1 cellular context compared by ENCODE assay signal in the genomic region with DNA sequence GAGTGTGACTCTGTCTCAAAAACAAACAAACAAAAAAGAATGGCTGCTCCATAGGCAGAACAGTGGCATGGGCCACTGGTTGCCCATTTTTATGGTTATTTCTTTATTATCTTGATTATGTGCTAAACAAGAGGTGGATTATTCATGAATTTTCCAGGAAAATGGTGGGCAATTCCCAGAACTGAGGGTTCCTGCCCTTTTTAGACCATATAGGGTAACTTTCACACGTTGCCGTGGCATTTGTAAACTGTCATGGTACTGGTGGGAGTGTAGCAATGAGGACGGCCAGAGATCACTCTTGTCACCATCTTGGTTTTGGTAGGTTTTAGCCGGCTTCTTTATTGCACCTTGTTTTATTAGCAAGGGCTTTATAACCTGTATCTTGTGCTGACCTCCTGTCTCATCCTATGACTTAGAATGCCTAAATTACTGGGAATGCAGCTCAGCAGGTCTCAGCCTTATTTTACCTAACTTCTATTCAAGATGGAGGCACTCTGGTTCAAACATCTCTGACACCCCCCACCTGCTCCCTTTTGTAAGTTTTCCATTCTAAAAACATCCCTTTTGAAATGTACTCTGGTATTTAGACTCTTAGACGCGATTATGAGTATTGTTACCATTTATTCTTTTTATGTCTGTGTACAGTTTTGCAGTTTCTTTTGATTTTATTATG.
A peak's percentile ranks its signal among the peaks of the same experiment; 100 is the strongest.
TF ChIP-seq lines count a peak whose summit lies in the region.

No MANE protein-coding gene starts in this region.

TF ChIP-seq in K562, 482 proteins besides CTCF, POLR2A, EP300 and RAD21 (continued from another document and continues in another):
- TF ChIP-seq, protein P1, sequence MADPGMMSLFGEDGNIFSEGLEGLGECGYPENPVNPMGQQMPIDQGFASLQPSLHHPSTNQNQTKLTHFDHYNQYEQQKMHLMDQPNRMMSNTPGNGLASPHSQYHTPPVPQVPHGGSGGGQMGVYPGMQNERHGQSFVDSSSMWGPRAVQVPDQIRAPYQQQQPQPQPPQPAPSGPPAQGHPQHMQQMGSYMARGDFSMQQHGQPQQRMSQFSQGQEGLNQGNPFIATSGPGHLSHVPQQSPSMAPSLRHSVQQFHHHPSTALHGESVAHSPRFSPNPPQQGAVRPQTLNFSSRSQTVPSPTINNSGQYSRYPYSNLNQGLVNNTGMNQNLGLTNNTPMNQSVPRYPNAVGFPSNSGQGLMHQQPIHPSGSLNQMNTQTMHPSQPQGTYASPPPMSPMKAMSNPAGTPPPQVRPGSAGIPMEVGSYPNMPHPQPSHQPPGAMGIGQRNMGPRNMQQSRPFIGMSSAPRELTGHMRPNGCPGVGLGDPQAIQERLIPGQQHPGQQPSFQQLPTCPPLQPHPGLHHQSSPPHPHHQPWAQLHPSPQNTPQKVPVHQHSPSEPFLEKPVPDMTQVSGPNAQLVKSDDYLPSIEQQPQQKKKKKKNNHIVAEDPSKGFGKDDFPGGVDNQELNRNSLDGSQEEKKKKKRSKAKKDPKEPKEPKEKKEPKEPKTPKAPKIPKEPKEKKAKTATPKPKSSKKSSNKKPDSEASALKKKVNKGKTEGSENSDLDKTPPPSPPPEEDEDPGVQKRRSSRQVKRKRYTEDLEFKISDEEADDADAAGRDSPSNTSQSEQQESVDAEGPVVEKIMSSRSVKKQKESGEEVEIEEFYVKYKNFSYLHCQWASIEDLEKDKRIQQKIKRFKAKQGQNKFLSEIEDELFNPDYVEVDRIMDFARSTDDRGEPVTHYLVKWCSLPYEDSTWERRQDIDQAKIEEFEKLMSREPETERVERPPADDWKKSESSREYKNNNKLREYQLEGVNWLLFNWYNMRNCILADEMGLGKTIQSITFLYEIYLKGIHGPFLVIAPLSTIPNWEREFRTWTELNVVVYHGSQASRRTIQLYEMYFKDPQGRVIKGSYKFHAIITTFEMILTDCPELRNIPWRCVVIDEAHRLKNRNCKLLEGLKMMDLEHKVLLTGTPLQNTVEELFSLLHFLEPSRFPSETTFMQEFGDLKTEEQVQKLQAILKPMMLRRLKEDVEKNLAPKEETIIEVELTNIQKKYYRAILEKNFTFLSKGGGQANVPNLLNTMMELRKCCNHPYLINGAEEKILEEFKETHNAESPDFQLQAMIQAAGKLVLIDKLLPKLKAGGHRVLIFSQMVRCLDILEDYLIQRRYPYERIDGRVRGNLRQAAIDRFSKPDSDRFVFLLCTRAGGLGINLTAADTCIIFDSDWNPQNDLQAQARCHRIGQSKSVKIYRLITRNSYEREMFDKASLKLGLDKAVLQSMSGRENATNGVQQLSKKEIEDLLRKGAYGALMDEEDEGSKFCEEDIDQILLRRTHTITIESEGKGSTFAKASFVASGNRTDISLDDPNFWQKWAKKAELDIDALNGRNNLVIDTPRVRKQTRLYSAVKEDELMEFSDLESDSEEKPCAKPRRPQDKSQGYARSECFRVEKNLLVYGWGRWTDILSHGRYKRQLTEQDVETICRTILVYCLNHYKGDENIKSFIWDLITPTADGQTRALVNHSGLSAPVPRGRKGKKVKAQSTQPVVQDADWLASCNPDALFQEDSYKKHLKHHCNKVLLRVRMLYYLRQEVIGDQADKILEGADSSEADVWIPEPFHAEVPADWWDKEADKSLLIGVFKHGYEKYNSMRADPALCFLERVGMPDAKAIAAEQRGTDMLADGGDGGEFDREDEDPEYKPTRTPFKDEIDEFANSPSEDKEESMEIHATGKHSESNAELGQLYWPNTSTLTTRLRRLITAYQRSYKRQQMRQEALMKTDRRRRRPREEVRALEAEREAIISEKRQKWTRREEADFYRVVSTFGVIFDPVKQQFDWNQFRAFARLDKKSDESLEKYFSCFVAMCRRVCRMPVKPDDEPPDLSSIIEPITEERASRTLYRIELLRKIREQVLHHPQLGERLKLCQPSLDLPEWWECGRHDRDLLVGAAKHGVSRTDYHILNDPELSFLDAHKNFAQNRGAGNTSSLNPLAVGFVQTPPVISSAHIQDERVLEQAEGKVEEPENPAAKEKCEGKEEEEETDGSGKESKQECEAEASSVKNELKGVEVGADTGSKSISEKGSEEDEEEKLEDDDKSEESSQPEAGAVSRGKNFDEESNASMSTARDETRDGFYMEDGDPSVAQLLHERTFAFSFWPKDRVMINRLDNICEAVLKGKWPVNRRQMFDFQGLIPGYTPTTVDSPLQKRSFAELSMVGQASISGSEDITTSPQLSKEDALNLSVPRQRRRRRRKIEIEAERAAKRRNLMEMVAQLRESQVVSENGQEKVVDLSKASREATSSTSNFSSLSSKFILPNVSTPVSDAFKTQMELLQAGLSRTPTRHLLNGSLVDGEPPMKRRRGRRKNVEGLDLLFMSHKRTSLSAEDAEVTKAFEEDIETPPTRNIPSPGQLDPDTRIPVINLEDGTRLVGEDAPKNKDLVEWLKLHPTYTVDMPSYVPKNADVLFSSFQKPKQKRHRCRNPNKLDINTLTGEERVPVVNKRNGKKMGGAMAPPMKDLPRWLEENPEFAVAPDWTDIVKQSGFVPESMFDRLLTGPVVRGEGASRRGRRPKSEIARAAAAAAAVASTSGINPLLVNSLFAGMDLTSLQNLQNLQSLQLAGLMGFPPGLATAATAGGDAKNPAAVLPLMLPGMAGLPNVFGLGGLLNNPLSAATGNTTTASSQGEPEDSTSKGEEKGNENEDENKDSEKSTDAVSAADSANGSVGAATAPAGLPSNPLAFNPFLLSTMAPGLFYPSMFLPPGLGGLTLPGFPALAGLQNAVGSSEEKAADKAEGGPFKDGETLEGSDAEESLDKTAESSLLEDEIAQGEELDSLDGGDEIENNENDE (IDR thresholded peaks at IDR 0.05; ENCODE audit: low read depth, low read length) = no peak
- TF ChIP-seq SIN3B (IDR thresholded peaks at IDR 0.05; ENCODE audit: low read depth) (no peak), TAF9B (IDR thresholded peaks at IDR 0.05; ENCODE audit: partially characterized antibody) (no peak), ZKSCAN1 (IDR thresholded peaks at IDR 0.05; ENCODE audit: low read depth, low read length) (no peak), SMAD3 (CRISPR knock-in tag; conservative IDR thresholded peaks at IDR 0.05) (0 out of 2 replicates have a peak, but pooled peaks have one; percentile 36), NFE2L1 (tag; IDR thresholded peaks at IDR 0.05; ENCODE audit: borderline replicate concordance, low read depth) (peak; percentile 32; the same call in 1 of the 2 replicates), MCM5 (IDR thresholded peaks at IDR 0.05; ENCODE audit: low read depth) (no peak), SMAD4 (CRISPR knock-in tag; conservative IDR thresholded peaks at IDR 0.05) (peak; percentile 75), NCOA1 (IDR thresholded peaks at IDR 0.05; ENCODE audit: low read depth) (no peak), MAFG (tag; conservative IDR thresholded peaks at IDR 0.05) (no peak), JUNB (CRISPR knock-in tag; conservative IDR thresholded peaks at IDR 0.05) (no peak), MBD2 (IDR thresholded peaks at IDR 0.05; ENCODE audit: borderline replicate concordance, low read depth) (no peak), NR2C2 (CRISPR knock-in tag; IDR thresholded peaks at IDR 0.05) (no peak), NR2C2 (tag; IDR thresholded peaks at IDR 0.05) (peak; percentile 21; the same call in 1 of the 2 replicates), SRSF9 (IDR thresholded peaks at IDR 0.05; ENCODE audit: borderline replicate concordance, low read depth, low read length) (no peak), THRAP3 (IDR thresholded peaks at IDR 0.05; ENCODE audit: borderline replicate concordance) (no peak), NUFIP1 (IDR thresholded peaks at IDR 0.05; ENCODE audit: partially characterized antibody) (no peak), ILK (tag; IDR thresholded peaks at IDR 0.05; ENCODE audit: borderline replicate concordance, low read depth) (peak; percentile 72; the same call in 1 of the 2 replicates)
- TF ChIP-seq, protein P2, sequence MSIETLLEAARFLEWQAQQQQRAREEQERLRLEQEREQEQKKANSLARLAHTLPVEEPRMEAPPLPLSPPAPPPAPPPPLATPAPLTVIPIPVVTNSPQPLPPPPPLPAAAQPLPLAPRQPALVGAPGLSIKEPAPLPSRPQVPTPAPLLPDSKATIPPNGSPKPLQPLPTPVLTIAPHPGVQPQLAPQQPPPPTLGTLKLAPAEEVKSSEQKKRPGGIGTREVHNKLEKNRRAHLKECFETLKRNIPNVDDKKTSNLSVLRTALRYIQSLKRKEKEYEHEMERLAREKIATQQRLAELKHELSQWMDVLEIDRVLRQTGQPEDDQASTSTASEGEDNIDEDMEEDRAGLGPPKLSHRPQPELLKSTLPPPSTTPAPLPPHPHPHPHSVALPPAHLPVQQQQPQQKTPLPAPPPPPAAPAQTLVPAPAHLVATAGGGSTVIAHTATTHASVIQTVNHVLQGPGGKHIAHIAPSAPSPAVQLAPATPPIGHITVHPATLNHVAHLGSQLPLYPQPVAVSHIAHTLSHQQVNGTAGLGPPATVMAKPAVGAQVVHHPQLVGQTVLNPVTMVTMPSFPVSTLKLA (conservative IDR thresholded peaks at IDR 0.05) = no peak
- TF ChIP-seq, protein P3, sequence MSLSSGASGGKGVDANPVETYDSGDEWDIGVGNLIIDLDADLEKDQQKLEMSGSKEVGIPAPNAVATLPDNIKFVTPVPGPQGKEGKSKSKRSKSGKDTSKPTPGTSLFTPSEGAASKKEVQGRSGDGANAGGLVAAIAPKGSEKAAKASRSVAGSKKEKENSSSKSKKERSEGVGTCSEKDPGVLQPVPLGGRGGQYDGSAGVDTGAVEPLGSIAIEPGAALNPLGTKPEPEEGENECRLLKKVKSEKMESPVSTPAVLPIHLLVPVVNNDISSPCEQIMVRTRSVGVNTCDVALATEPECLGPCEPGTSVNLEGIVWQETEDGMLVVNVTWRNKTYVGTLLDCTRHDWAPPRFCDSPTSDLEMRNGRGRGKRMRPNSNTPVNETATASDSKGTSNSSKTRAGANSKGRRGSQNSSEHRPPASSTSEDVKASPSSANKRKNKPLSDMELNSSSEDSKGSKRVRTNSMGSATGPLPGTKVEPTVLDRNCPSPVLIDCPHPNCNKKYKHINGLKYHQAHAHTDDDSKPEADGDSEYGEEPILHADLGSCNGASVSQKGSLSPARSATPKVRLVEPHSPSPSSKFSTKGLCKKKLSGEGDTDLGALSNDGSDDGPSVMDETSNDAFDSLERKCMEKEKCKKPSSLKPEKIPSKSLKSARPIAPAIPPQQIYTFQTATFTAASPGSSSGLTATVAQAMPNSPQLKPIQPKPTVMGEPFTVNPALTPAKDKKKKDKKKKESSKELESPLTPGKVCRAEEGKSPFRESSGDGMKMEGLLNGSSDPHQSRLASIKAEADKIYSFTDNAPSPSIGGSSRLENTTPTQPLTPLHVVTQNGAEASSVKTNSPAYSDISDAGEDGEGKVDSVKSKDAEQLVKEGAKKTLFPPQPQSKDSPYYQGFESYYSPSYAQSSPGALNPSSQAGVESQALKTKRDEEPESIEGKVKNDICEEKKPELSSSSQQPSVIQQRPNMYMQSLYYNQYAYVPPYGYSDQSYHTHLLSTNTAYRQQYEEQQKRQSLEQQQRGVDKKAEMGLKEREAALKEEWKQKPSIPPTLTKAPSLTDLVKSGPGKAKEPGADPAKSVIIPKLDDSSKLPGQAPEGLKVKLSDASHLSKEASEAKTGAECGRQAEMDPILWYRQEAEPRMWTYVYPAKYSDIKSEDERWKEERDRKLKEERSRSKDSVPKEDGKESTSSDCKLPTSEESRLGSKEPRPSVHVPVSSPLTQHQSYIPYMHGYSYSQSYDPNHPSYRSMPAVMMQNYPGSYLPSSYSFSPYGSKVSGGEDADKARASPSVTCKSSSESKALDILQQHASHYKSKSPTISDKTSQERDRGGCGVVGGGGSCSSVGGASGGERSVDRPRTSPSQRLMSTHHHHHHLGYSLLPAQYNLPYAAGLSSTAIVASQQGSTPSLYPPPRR (CRISPR knock-in tag; IDR thresholded peaks at IDR 0.05; ENCODE audit: borderline replicate concordance) = no peak
- TF ChIP-seq, protein P4, sequence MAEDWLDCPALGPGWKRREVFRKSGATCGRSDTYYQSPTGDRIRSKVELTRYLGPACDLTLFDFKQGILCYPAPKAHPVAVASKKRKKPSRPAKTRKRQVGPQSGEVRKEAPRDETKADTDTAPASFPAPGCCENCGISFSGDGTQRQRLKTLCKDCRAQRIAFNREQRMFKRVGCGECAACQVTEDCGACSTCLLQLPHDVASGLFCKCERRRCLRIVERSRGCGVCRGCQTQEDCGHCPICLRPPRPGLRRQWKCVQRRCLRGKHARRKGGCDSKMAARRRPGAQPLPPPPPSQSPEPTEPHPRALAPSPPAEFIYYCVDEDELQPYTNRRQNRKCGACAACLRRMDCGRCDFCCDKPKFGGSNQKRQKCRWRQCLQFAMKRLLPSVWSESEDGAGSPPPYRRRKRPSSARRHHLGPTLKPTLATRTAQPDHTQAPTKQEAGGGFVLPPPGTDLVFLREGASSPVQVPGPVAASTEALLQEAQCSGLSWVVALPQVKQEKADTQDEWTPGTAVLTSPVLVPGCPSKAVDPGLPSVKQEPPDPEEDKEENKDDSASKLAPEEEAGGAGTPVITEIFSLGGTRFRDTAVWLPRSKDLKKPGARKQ (CRISPR knock-in tag; IDR thresholded peaks at IDR 0.05) = no peak
- TF ChIP-seq, protein P5, sequence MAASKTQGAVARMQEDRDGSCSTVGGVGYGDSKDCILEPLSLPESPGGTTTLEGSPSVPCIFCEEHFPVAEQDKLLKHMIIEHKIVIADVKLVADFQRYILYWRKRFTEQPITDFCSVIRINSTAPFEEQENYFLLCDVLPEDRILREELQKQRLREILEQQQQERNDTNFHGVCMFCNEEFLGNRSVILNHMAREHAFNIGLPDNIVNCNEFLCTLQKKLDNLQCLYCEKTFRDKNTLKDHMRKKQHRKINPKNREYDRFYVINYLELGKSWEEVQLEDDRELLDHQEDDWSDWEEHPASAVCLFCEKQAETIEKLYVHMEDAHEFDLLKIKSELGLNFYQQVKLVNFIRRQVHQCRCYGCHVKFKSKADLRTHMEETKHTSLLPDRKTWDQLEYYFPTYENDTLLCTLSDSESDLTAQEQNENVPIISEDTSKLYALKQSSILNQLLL (CRISPR knock-in tag; IDR thresholded peaks at IDR 0.05; ENCODE audit: borderline replicate concordance) = no peak
- TF ChIP-seq, protein P6, sequence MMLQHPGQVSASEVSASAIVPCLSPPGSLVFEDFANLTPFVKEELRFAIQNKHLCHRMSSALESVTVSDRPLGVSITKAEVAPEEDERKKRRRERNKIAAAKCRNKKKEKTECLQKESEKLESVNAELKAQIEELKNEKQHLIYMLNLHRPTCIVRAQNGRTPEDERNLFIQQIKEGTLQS (IDR thresholded peaks at IDR 0.05) = no peak
- TF ChIP-seq, protein P6 (CRISPR knock-in tag; conservative IDR thresholded peaks at IDR 0.05) = no peak
- TF ChIP-seq, protein P7, sequence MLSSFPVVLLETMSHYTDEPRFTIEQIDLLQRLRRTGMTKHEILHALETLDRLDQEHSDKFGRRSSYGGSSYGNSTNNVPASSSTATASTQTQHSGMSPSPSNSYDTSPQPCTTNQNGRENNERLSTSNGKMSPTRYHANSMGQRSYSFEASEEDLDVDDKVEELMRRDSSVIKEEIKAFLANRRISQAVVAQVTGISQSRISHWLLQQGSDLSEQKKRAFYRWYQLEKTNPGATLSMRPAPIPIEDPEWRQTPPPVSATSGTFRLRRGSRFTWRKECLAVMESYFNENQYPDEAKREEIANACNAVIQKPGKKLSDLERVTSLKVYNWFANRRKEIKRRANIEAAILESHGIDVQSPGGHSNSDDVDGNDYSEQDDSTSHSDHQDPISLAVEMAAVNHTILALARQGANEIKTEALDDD (IDR thresholded peaks at IDR 0.05) = no peak
- TF ChIP-seq, protein P8, sequence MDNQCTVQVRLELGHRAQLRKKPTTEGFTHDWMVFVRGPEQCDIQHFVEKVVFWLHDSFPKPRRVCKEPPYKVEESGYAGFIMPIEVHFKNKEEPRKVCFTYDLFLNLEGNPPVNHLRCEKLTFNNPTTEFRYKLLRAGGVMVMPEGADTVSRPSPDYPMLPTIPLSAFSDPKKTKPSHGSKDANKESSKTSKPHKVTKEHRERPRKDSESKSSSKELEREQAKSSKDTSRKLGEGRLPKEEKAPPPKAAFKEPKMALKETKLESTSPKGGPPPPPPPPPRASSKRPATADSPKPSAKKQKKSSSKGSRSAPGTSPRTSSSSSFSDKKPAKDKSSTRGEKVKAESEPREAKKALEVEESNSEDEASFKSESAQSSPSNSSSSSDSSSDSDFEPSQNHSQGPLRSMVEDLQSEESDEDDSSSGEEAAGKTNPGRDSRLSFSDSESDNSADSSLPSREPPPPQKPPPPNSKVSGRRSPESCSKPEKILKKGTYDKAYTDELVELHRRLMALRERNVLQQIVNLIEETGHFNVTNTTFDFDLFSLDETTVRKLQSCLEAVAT (IDR thresholded peaks at IDR 0.05) = no peak
